ENCODE assay signal across 1 cellular context in the genomic region with DNA sequence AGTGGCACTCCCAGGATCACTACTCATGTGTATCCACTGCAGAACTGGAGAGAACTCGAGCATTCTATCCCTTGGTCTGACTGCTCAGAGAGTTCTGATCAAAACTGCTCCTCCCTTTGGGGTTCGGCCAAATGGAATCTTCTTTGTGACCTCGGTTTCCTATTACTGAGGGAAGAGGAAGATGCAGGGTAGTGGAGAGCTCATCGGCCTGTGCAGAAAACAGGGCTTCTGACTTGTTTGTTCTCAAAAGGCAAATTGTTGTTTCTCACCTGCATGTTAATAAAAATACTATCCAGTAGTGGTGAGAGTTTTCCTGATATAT.
TF ChIP-seq lines count a peak whose summit lies in the region.

No MANE protein-coding gene starts in this region.

TF ChIP-seq in HEK293T, 16 proteins besides CTCF, POLR2A, EP300 and RAD21 (continued from another document):
- TF ChIP-seq BHLHE40 (IDR thresholded peaks at IDR 0.05; ENCODE audit: borderline replicate concordance), result no peak
